26 cellular contexts compared by ENCODE assay signal in the genomic region with DNA sequence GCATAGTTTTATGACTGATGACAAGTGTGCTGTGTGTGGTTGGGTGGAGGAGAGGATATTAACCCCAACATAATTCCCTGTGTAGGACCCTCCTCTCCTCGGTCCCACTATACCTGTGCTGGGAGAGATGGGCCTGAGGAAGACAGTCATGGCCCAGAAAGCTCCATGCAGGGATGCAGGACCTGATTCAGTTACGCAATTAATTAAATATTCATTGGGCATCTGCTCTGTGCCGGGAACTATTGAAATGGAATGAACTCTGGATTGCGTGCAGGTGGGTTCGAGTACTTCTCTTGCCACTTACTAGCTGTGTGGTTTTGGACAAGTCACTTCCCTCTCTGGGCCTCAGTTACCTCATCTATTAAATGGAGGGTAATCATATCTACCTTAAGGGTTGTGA.
DNase-seq lines count a peak whose midpoint lies in the region; ATAC-seq, FAIRE-seq and TF ChIP-seq lines count a peak whose summit lies in the region.
"Had no signal": no experiment of that assay in that cellular context is flagged by ENCODE, and none has a peak within 500 bp of the region (broad histone marks: within the 10 kb centered on the region; RNA-seq: fewer than 3 reads in every experiment).

No MANE protein-coding gene starts in this region.

- H3K18ac ChIP-seq in H1 (ENCODE audit: extremely low read depth, low read length), result no peak overlapping the region

- peak overlapping the region; percentile 59 for H3K27ac Mint-ChIP-seq in activated CD4-positive, alpha-beta memory T cell treated with anti-CD3 and anti-CD28 coated beads, Interleukin-2, amount 10 ng/mL, durations not matched to agents 7 days and 5 days
- H3K27ac Mint-ChIP-seq in Caco-2 (ENCODE audit: unreplicated experiment), result no peak overlapping the region

- H3K36me3 Mint-ChIP-seq in activated CD4-positive, alpha-beta memory T cell treated with anti-CD3 and anti-CD28 coated beads, Interleukin-2, amount 10 ng/mL, durations not matched to agents 7 days and 5 days (ENCODE audit: low read depth), result peaks cover 63% of the 10 kb centered on the region
- H3K36me3 Mint-ChIP-seq in Caco-2 (ENCODE audit: insufficient read depth, unreplicated experiment), result no peaks in the 10 kb centered on the region

- BruUV-seq in HepG2 (replicated peaks; lab: Mats Ljungman, UMichigan), result no TSS peak
- no TSS peak for BruUV-seq in Caco-2 (replicated peaks; lab: Mats Ljungman, UMichigan)
- no TSS peak for BruUV-seq in PC-3 (replicated peaks; lab: Mats Ljungman, UMichigan)

- H2AFZ ChIP-seq in HepG2 (ENCODE audit: low read length), result no peak overlapping the region
- H2AFZ ChIP-seq in H1 (ENCODE audit: low read length), result no peak overlapping the region
- H2AFZ ChIP-seq in PC-3 (ENCODE audit: low read length), result no peak overlapping the region

- H4K91ac ChIP-seq in H1 (replicated peaks; ENCODE audit: insufficient read length, low read length), result no peak overlapping the region

- no peak overlapping the region for H2BK5ac ChIP-seq in H1 (ENCODE audit: low read depth, low read length)

- no peak overlapping the region for H3K23ac ChIP-seq in H1 (ENCODE audit: insufficient read length)

- no peak overlapping the region for H3K56ac ChIP-seq in H1 (replicated peaks; ENCODE audit: insufficient read length, low read depth, low read length)

- ATAC-seq in HepG2 (no peak), right lobe of liver (no peak), PC-3 (no peak)
- ATAC-seq: activated CD4-positive, CD25-positive, alpha-beta regulatory T cell treated with anti-CD3 and anti-CD28 coated beads, Interleukin-2, amount 50 U/mL, for 24 hours; body of pancreas; GM12878; HCT116; lower lobe of right lung; mucosa of descending colon; psoas muscle had no signal

- H3K9ac ChIP-seq in HepG2 (ENCODE audit: insufficient read depth, low read depth, low read length), result no peak overlapping the region
- no peak overlapping the region for H3K9ac ChIP-seq in H1 (replicated peaks in 1 of 4; ENCODE audit: extremely low read depth in 1 of 4, low read depth in 3 of 4, low read length in 3 of 4)
- no peak overlapping the region for H3K9ac ChIP-seq in PC-3 (ENCODE audit: low read length)
- H3K9ac ChIP-seq: KMS-11, SK-N-SH had no signal

- no peaks in the 10 kb centered on the region for H3K9me3 Mint-ChIP-seq in activated CD4-positive, alpha-beta memory T cell treated with anti-CD3 and anti-CD28 coated beads, Interleukin-2, amount 10 ng/mL, durations not matched to agents 7 days and 5 days
- no peaks in the 10 kb centered on the region for H3K9me3 Mint-ChIP-seq in Caco-2 (ENCODE audit: unreplicated experiment)

- no peaks in the 10 kb centered on the region for H3K9me2 ChIP-seq in PC-3 (replicated peaks; ENCODE audit: low read length)
- H3K9me2 ChIP-seq: SK-N-SH had no signal

- intact Hi-C loops in HepG2 (cut with micrococcal nuclease; ENCODE audit: unreplicated experiment), result loop anchor here (2.0 kb wide), 1 partner anchor 89 kb away; no protein-coding TSS in a partner anchor
- intact Hi-C loops in right lobe of liver (cut with DNase I), result loop anchor here (5.0 to 10.0 kb wide), 2 partner anchors 376 to 379 kb away; no protein-coding TSS in a partner anchor
- intact Hi-C loops in Caco-2 (cut with micrococcal nuclease; ENCODE audit: unreplicated experiment), result loop anchor here (2.0 kb wide), 1 partner anchor 35 kb away; no protein-coding TSS in a partner anchor
- intact Hi-C loops in PC-3 (cut with micrococcal nuclease), result loop anchor here (5.0 kb wide), 1 partner anchor 221 kb away; a partner anchor contains a TSS

- no peak overlapping the region for H3K14ac ChIP-seq in H1 (ENCODE audit: insufficient read length)

- TF ChIP-seq CTCF in HepG2 (CRISPR knock-in tag; IDR thresholded peaks at IDR 0.05), result no peak
- TF ChIP-seq CTCF in right lobe of liver (IDR thresholded peaks at IDR 0.05), result no peak
- TF ChIP-seq CTCF in H1 (IDR thresholded peaks at IDR 0.05; ENCODE audit: control extremely low read depth in 1 of 3, insufficient read depth in 1 of 3, low read depth in 1 of 3, low read length in 3 of 3), result no peak
- TF ChIP-seq CTCF in Caco-2 (IDR thresholded peaks at IDR 0.05; ENCODE audit: insufficient read depth in 1 of 2, low read depth in 1 of 2, low read length in 1 of 2, severe bottlenecking in 1 of 2, unreplicated experiment in 1 of 2), result no peak
- no peak for TF ChIP-seq CTCF in PC-3 (conservative IDR thresholded peaks at IDR 0.05; ENCODE audit: low read depth, low read length)

- H3K36me3 ChIP-seq in HepG2 (replicated peaks in 1 of 2; ENCODE audit: control insufficient read depth in 1 of 2, insufficient read depth in 2 of 2, low read length in 2 of 2) (no peaks in the 10 kb centered on the region), right lobe of liver (no peaks in the 10 kb centered on the region), H1 (ENCODE audit: control insufficient read depth in 2 of 4, insufficient read depth in 4 of 4, low read length in 3 of 4) (no peaks in the 10 kb centered on the region), Caco-2 (ENCODE audit: control insufficient read depth, insufficient read depth, low read length) (no peaks in the 10 kb centered on the region), PC-3 (ENCODE audit: low read depth, low read length) (no peaks in the 10 kb centered on the region)
- H3K36me3 ChIP-seq: esophagus muscularis mucosa, lower lobe of right lung had no signal

- no peak overlapping the region for H3K4me3 ChIP-seq in HepG2 (replicated peaks in 1 of 3; ENCODE audit: insufficient read depth in 1 of 3, low read depth in 2 of 3, low read length in 3 of 3)
- no peak overlapping the region for H3K4me3 ChIP-seq in right lobe of liver
- H3K4me3 ChIP-seq in H1 (ENCODE audit: extremely low read depth in 1 of 4, insufficient read depth in 2 of 4, low read depth in 3 of 4, low read length in 4 of 4), result no peak overlapping the region
- H3K4me3 ChIP-seq in Caco-2 (ENCODE audit: low read depth, low read length), result no peak overlapping the region
- H3K4me3 ChIP-seq in PC-3 (ENCODE audit: low read length), result no peak overlapping the region
- H3K4me3 ChIP-seq: body of pancreas, esophagus muscularis mucosa, GM12878, lower lobe of right lung, mucosa of descending colon, psoas muscle, testis had no signal

- H3K23me2 ChIP-seq in H1 (ENCODE audit: low read depth, low read length), result peaks cover 7% of the 10 kb centered on the region; the same call in 1 of the 2 replicates

- TF ChIP-seq POLR2A in HepG2 (IDR thresholded peaks at IDR 0.05; ENCODE audit: insufficient read depth in 1 of 2, low read depth in 2 of 2, low read length in 2 of 2), result no peak
- no peak for TF ChIP-seq POLR2A in right lobe of liver (IDR thresholded peaks at IDR 0.05)
- no peak for TF ChIP-seq POLR2A in H1 (IDR thresholded peaks at IDR 0.05; ENCODE audit: control extremely low read depth in 1 of 2, low read depth in 2 of 2, low read length in 2 of 2)

- no peak overlapping the region for H4K8ac ChIP-seq in H1 (ENCODE audit: extremely low read depth, insufficient read depth, low read length)

- H3K27ac ChIP-seq in HepG2 (ENCODE audit: extremely low read length, insufficient read depth, low read length) (no peak overlapping the region), right lobe of liver (no peak overlapping the region), H1 (ENCODE audit: low read depth, low read length) (no peak overlapping the region), caudate nucleus (ENCODE audit: low read depth, low read length) (no peak overlapping the region), PC-3 (ENCODE audit: low read length) (no peak overlapping the region)
- H3K27ac ChIP-seq: body of pancreas, esophagus muscularis mucosa, KMS-11, lower lobe of right lung, psoas muscle, RWPE1, testis had no signal

- no peak overlapping the region for H2BK20ac ChIP-seq in H1 (ENCODE audit: low read length)

- 34% methylated on average over 5 of the region's 5 CpGs for WGBS in HepG2 (ENCODE audit: low lambda C conversion rate)
- WGBS in right lobe of liver (ENCODE audit: insufficient coverage, low coverage, low lambda C conversion rate, missing lambda C conversion rate), result 57% methylated on average over 3 of the region's 5 CpGs
- 94% methylated on average over 5 of the region's 5 CpGs; no CpG with 5 or more reads in 1 of the 2 experiments for WGBS in H1 (ENCODE audit: extremely low coverage in 1 of 2, insufficient coverage in 1 of 2, insufficient read length in 1 of 2, insufficient replicate concordance in 2 of 2, low coverage in 1 of 2, low lambda C conversion rate in 2 of 2, missing lambda C conversion rate in 1 of 2), 2 experiments

- DNase-seq in HepG2 (ENCODE audit: low spot score) (no peak), right lobe of liver (no peak), H1 (ENCODE audit: low read depth in 1 of 2, low spot score in 2 of 2) (peak in 1 of 2 experiments; percentile 32), Caco-2 (no peak), caudate nucleus (lab: John Stamatoyannopoulos, UW) (no peak), PC-3 (no peak)
- DNase-seq in activated CD4-positive, alpha-beta memory T cell treated with anti-CD3 and anti-CD28 coated beads, Interleukin-2, amount 10 ng/mL, durations not matched to agents 7 days and 5 days, result no peak
- DNase-seq: body of pancreas; DMS79; effector CD4-positive, alpha-beta T cell; hypothalamus; lower lobe of right lung; mucosa of descending colon; NCI-H1694 treated with DMSO at 0.1 percent for 48 hours; NCI-H526 treated with DMSO at 0.1 percent for 48 hours; psoas muscle; SK-N-SH had no signal

- H3K79me2 ChIP-seq in HepG2 (ENCODE audit: insufficient read depth, low read length), result no peaks in the 10 kb centered on the region
- H3K79me2 ChIP-seq in H1 (ENCODE audit: control insufficient read depth in 1 of 2, insufficient read depth in 2 of 2, low read length in 2 of 2), result no peaks in the 10 kb centered on the region
- no peaks in the 10 kb centered on the region for H3K79me2 ChIP-seq in PC-3 (ENCODE audit: low read length)

- H4K20me1 ChIP-seq in HepG2 (ENCODE audit: insufficient read depth, low read length) (no peaks in the 10 kb centered on the region), H1 (replicated peaks in 1 of 2; ENCODE audit: control insufficient read depth in 1 of 2, insufficient read depth in 2 of 2, low read length in 2 of 2) (no peaks in the 10 kb centered on the region), PC-3 (ENCODE audit: low read length) (no peaks in the 10 kb centered on the region)

- H3K4me1 ChIP-seq in HepG2 (ENCODE audit: insufficient read depth, low read length) (peaks cover 18% of the 10 kb centered on the region), right lobe of liver (peaks cover 0 to 8% (median 0%) of the 10 kb centered on the region in 4 donors), H1 (replicated peaks in 1 of 4; ENCODE audit: control insufficient read depth in 3 of 4, insufficient read depth in 4 of 4, low read length in 3 of 4) (peaks cover 2 to 11% (median 6%) of the 10 kb centered on the region in 4 experiments; a peak in 6 of 7 replicates), Caco-2 (no peaks in the 10 kb centered on the region), PC-3 (ENCODE audit: insufficient read depth, low read length) (peaks cover 38% of the 10 kb centered on the region)
- H3K4me1 ChIP-seq: testis had no signal

- H4K5ac ChIP-seq in H1 (ENCODE audit: insufficient read length, low read depth, low read length), result no peak overlapping the region

- no peak for FAIRE-seq in HepG2 (lab: Jason Lieb, UNC)
- FAIRE-seq in H1 (lab: Jason Lieb, UNC), result no peak
- FAIRE-seq: frontal cortex, GM12878, keratinocyte had no signal

- H3K4me1 Mint-ChIP-seq in activated CD4-positive, alpha-beta memory T cell treated with anti-CD3 and anti-CD28 coated beads, Interleukin-2, amount 10 ng/mL, durations not matched to agents 7 days and 5 days, result peaks cover 87% of the 10 kb centered on the region
- no peaks in the 10 kb centered on the region for H3K4me1 Mint-ChIP-seq in Caco-2 (ENCODE audit: low read depth, unreplicated experiment)

- no peak overlapping the region for H3K4me3 Mint-ChIP-seq in activated CD4-positive, alpha-beta memory T cell treated with anti-CD3 and anti-CD28 coated beads, Interleukin-2, amount 10 ng/mL, durations not matched to agents 7 days and 5 days
- no peak overlapping the region for H3K4me3 Mint-ChIP-seq in Caco-2 (ENCODE audit: unreplicated experiment)

- H3K4me2 ChIP-seq in HepG2 (ENCODE audit: low read depth, low read length) (no peak overlapping the region), H1 (ENCODE audit: insufficient read depth in 1 of 2, low read depth in 2 of 2, low read length in 2 of 2) (no peak overlapping the region), PC-3 (ENCODE audit: low read length) (no peak overlapping the region)
- H3K4me2 ChIP-seq: KMS-11, SK-N-SH had no signal

- no peak overlapping the region for H2BK120ac ChIP-seq in H1 (replicated peaks; ENCODE audit: low read depth, low read length)

- H3K9me3 ChIP-seq in HepG2 (ENCODE audit: low read length) (no peaks in the 10 kb centered on the region), right lobe of liver (no peaks in the 10 kb centered on the region), H1 (ENCODE audit: insufficient read depth in 2 of 2, low read depth in 1 of 2, low read length in 1 of 2) (no peaks in the 10 kb centered on the region), Caco-2 (no peaks in the 10 kb centered on the region), PC-3 (ENCODE audit: low read length) (no peaks in the 10 kb centered on the region)
- H3K9me3 ChIP-seq: body of pancreas, esophagus muscularis mucosa, lower lobe of right lung, mucosa of descending colon, psoas muscle, SK-N-SH, testis had no signal

- H3K79me1 ChIP-seq in H1 (ENCODE audit: low read depth, low read length), result no peaks in the 10 kb centered on the region

- H2AK5ac ChIP-seq in H1 (ENCODE audit: low read depth, low read length), result no peak overlapping the region

- no peaks in the 10 kb centered on the region for H3K27me3 Mint-ChIP-seq in activated CD4-positive, alpha-beta memory T cell treated with anti-CD3 and anti-CD28 coated beads, Interleukin-2, amount 10 ng/mL, durations not matched to agents 7 days and 5 days
- no peaks in the 10 kb centered on the region for H3K27me3 Mint-ChIP-seq in Caco-2 (ENCODE audit: insufficient read depth, unreplicated experiment)

- in situ Hi-C loops in HepG2 (cut with HindIII; ENCODE audit: extremely low pct_ligation_motif_present, low pct_unique_long_range_greater_than_20kb), result loop anchor here (5.0 to 10.0 kb wide), 2 partner anchors 376 to 559 kb away; no protein-coding TSS in a partner anchor

- no peak for TF ChIP-seq RAD21 in HepG2 (CRISPR knock-in tag; IDR thresholded peaks at IDR 0.05)
- no peak for TF ChIP-seq RAD21 in H1 (IDR thresholded peaks at IDR 0.05 in 1 of 2, conservative IDR thresholded peaks at IDR 0.05 in 1 of 2; ENCODE audit: low read depth in 2 of 2, low read length in 2 of 2)

- CTCF ChIA-PET in HepG2 (lab: Yijun Ruan, JAX; ENCODE audit: low intra/inter-chr PET ratio, low total read pairs) (no interaction called here), H1 (lab: Charles Lee; ENCODE audit: partially characterized antibody) (interaction anchor here (0.6 to 8.4 kb wide), 23 partner anchors 11 to 390 kb away, joined by 3 to 74 read pairs (median 4); no protein-coding TSS in a partner anchor), Caco-2 (lab: Charles Lee) (interaction anchor here (1.0 kb wide), 1 partner anchor 35 kb away, joined by 3 read pairs; no protein-coding TSS in a partner anchor), PC-3 (lab: Charles Lee) (no interaction called here)
- CTCF ChIA-PET in activated CD4-positive, alpha-beta memory T cell treated with anti-CD3 and anti-CD28 coated beads, Interleukin-2, amount 10 ng/mL, durations not matched to agents 7 days and 5 days (lab: Charles Lee), result interaction anchor here (0.6 to 5.2 kb wide), 11 partner anchors 9 to 271 kb away, joined by 3 to 34 read pairs (median 5); a partner anchor contains a TSS

- peaks cover 0 to 27% of the 10 kb centered on the region in 2 experiments; a peak in 2 of 5 replicates for H3K27me3 ChIP-seq in HepG2 (ENCODE audit: control insufficient read depth in 1 of 2, insufficient read depth in 2 of 2, low read length in 2 of 2)
- no peaks in the 10 kb centered on the region for H3K27me3 ChIP-seq in right lobe of liver
- peaks cover 3 to 27% (median 19%) of the 10 kb centered on the region in 4 experiments for H3K27me3 ChIP-seq in H1 (replicated peaks in 1 of 4; ENCODE audit: control insufficient read depth in 3 of 4, extremely low read depth in 1 of 4, insufficient read depth in 3 of 4, low read length in 3 of 4)
- no peaks in the 10 kb centered on the region for H3K27me3 ChIP-seq in Caco-2 (replicated peaks; ENCODE audit: control insufficient read depth, insufficient read depth, low read length)
- H3K27me3 ChIP-seq in PC-3 (ENCODE audit: low read length), result no peaks in the 10 kb centered on the region
- H3K27me3 ChIP-seq: body of pancreas, testis had no signal

- no peak overlapping the region for H2BK12ac ChIP-seq in H1 (ENCODE audit: low read depth, low read length)

- no peak overlapping the region for H3K4ac ChIP-seq in H1 (replicated peaks; ENCODE audit: insufficient read length, low read depth, low read length)

- no peak overlapping the region for H2BK15ac ChIP-seq in H1 (ENCODE audit: low read length)

- TF ChIP-seq EP300 in HepG2 (IDR thresholded peaks at IDR 0.05; ENCODE audit: low read depth in 2 of 2, low read length in 2 of 2), result no peak
- no peak for TF ChIP-seq EP300 in HepG2 (CRISPR knock-in tag; IDR thresholded peaks at IDR 0.05; ENCODE audit: borderline replicate concordance)
- no peak for TF ChIP-seq EP300 in H1 (IDR thresholded peaks at IDR 0.05; ENCODE audit: borderline replicate concordance in 1 of 2, low read depth in 2 of 2, low read length in 2 of 2)

- no peaks in the 10 kb centered on the region for H3F3A ChIP-seq in PC-3 (ENCODE audit: low read length, unreplicated experiment)

- POLR2A ChIA-PET in HepG2 (lab: Yijun Ruan, JAX), result no interaction called here
- POLR2A ChIA-PET in activated CD4-positive, alpha-beta memory T cell treated with anti-CD3 and anti-CD28 coated beads, Interleukin-2, amount 10 ng/mL, durations not matched to agents 7 days and 5 days (lab: Charles Lee), result interaction anchor here (1.1 to 5.1 kb wide), 3 partner anchors 11 to 75 kb away, joined by 4 to 32 read pairs (median 22); a partner anchor contains a TSS
- POLR2A ChIA-PET in H1 (lab: Charles Lee; ENCODE audit: partially characterized antibody), result interaction anchor here (1.0 to 1.1 kb wide), 2 partner anchors 18 to 95 kb away, joined by 3 to 4 read pairs; no protein-coding TSS in a partner anchor
- POLR2A ChIA-PET in Caco-2 (lab: Charles Lee), result no interaction called here
- POLR2A ChIA-PET in PC-3 (lab: Charles Lee; ENCODE audit: unreplicated experiment), result interaction anchor here (0.6 kb wide), 1 partner anchor 11 kb away, joined by 5 read pairs; no protein-coding TSS in a partner anchor

Comparison
In these comparisons a context has a peak if more than half of its experiments do, and no peak if none do; other contexts are left out.
1. CTCF ChIA-PET loops: an anchor here in activated CD4-positive, alpha-beta memory T cell treated with anti-CD3 and anti-CD28 coated beads, Interleukin-2, amount 10 ng/mL, durations not matched to agents 7 days and 5 days (0.6 to 5.2 kb wide), H1 (0.6 to 8.4 kb wide) and Caco-2 (1.0 kb wide); none called in HepG2 and PC-3.
2. POLR2A ChIA-PET loops: an anchor here in activated CD4-positive, alpha-beta memory T cell treated with anti-CD3 and anti-CD28 coated beads, Interleukin-2, amount 10 ng/mL, durations not matched to agents 7 days and 5 days (1.1 to 5.1 kb wide), H1 (1.0 to 1.1 kb wide) and PC-3 (0.6 kb wide); none called in HepG2 and Caco-2.